26 cellular contexts compared by ENCODE assay signal in the genomic region with DNA sequence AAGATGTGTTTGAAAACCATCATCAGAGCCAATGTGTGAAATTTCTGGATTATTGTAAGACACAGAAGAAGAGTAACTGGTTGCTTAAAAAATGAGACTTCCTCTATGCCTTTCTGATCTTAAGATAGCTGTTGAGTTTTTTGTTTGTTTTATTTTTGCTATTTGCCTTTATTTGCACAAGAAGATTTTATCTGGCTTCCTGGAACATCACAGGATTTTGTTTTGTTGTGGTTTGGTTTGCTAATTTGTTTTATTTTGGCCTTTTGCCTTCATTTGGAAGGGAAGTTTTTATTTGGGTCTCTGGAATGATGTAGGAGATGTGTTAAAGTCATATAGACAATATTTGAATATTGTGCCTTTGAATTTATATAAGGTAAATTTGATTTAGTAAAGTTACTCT. TPM values are rescaled to one million over a fixed set of nuclear protein-coding genes. Genes with fewer than 3 reads are reported as not detected.
A peak's percentile ranks its signal among the peaks of the same experiment; 100 is the strongest.
DNase-seq lines count a peak whose midpoint lies in the region; ATAC-seq, FAIRE-seq and TF ChIP-seq lines count a peak whose summit lies in the region.
"Had no signal": no experiment of that assay in that cellular context is flagged by ENCODE, and none has a peak within 500 bp of the region (broad histone marks: within the 10 kb centered on the region; RNA-seq: fewer than 3 reads in every experiment).

No MANE protein-coding gene starts in this region.

- H3K9me3 Mint-ChIP-seq in activated naive CD4-positive, alpha-beta T cell treated with anti-CD3 and anti-CD28 coated beads for 36 hours = no peaks in the 10 kb centered on the region
- no peaks in the 10 kb centered on the region for H3K9me3 Mint-ChIP-seq in T-helper 1 cell treated with Interleukin-12 subunit alpha and Interleukin-12 subunit beta and Interleukin-4 antibody, amounts not matched to agents 30 μg/mL and 1 μg/mL, for 36 hours
- H3K9me3 Mint-ChIP-seq in stimulated activated memory B cell treated with anti-CD40 and anti-IgM and Interleukin-4, amounts not matched to agents 10 μg/mL and 1 μg/mL and 100 μg/mL, for 72 hours = no peaks in the 10 kb centered on the region
- H3K9me3 Mint-ChIP-seq: H9 had no signal

- no peak for TF ChIP-seq RAD21 in K562 (CRISPR knock-in tag; conservative IDR thresholded peaks at IDR 0.05 in 1 of 2, IDR thresholded peaks at IDR 0.05 in 1 of 2)

- H3K9me1 ChIP-seq in K562 (ENCODE audit: control insufficient read depth, insufficient read depth, low read length) = no peaks in the 10 kb centered on the region

- no peaks in the 10 kb centered on the region for H3K36me3 ChIP-seq in K562 (ENCODE audit: control insufficient read depth, insufficient read depth, low read length)
- H3K36me3 ChIP-seq: esophagus muscularis mucosa, suprapubic skin, uterus had no signal

- peaks cover 0 to 3% of the 10 kb centered on the region in 2 experiments; a peak in 1 of 5 replicates for H3K27me3 ChIP-seq in K562 (ENCODE audit: control insufficient read depth in 2 of 2, insufficient read depth in 2 of 2, low read length in 2 of 2)
- H3K27me3 ChIP-seq: esophagus muscularis mucosa, suprapubic skin, uterus had no signal

- POLR2A ChIA-PET in K562 (lab: Yijun Ruan, JAX) = no interaction called here

- H3K27ac ChIP-seq in K562 (ENCODE audit: extremely low read depth, low read depth, low read length) = no peak overlapping the region
- H3K27ac ChIP-seq: esophagus muscularis mucosa, suprapubic skin, uterus had no signal

- no peak overlapping the region for H2AFZ ChIP-seq in K562 (ENCODE audit: low read depth, low read length)

- no peak overlapping the region for H3K4me2 ChIP-seq in K562 (ENCODE audit: insufficient read depth, low read length)
- H3K4me2 ChIP-seq: SK-N-SH, smooth muscle cell had no signal

- ATAC-seq in K562 = no peak
- no peak for ATAC-seq in stimulated activated memory B cell treated with anti-CD40 and anti-IgM and Interleukin-4, amounts not matched to agents 10 μg/mL and 1 μg/mL and 100 μg/mL, for 72 hours
- no peak for ATAC-seq in HG02840 (IDR thresholded peaks at IDR 0.05; ENCODE audit: low FRiP score, unreplicated experiment)
- ATAC-seq: left cardiac atrium had no signal

- no peak for DNase-seq in activated naive CD4-positive, alpha-beta T cell treated with anti-CD3 and anti-CD28 coated beads for 36 hours
- DNase-seq in activated naive CD4-positive, alpha-beta T cell treated with anti-CD3 and anti-CD28 coated beads, Interleukin-2, amount 50 U/mL, for 16 hours = no peak
- no peak for DNase-seq in K562 (ENCODE audit: extremely low read depth in 1 of 4, low spot score in 3 of 4)
- no peak for DNase-seq in NCI-H2029 treated with DMSO at 0.1 percent for 48 hours (lab: John Stamatoyannopoulos, UW)
- DNase-seq in Kasumi-1 (lab: John Stamatoyannopoulos, UW) = no peak
- DNase-seq: activated CD4-positive, CD25-positive, alpha-beta regulatory T cell treated with anti-CD3 and anti-CD28 coated beads, Interleukin-2, amount 50 U/mL, for 72 hours; aorta; DMS53; H9; left cardiac atrium; NCI-H187; NCI-H446; NK-92 treated with Interleukin-12 subunit alpha and Interleukin-12 subunit beta, amount 100 ng/mL, for 24 hours; SK-N-SH; stimulated activated CD4-positive, alpha-beta T cell treated with anti-CD3 and anti-CD28 coated beads, Interleukin-4, amount 100 ng/mL, for 4 hours; uterus had no signal

- no peak for FAIRE-seq in K562 (lab: Jason Lieb, UNC)
- FAIRE-seq: GM12892, RCC 7860 had no signal

- intact Hi-C loops in activated naive CD4-positive, alpha-beta T cell treated with anti-CD3 and anti-CD28 coated beads for 36 hours (cut with micrococcal nuclease) = loop anchor here (1.0 kb wide), 1 partner anchor 13 kb away; no protein-coding TSS in a partner anchor
- intact Hi-C loops in K562 (cut with micrococcal nuclease) = loop anchor here (10.0 kb wide), 1 partner anchor 1483 kb away; no protein-coding TSS in a partner anchor

- H3K27me3 Mint-ChIP-seq in activated naive CD4-positive, alpha-beta T cell treated with anti-CD3 and anti-CD28 coated beads for 36 hours (ENCODE audit: low read depth) = no peaks in the 10 kb centered on the region
- no peaks in the 10 kb centered on the region for H3K27me3 Mint-ChIP-seq in T-helper 1 cell treated with Interleukin-12 subunit alpha and Interleukin-12 subunit beta and Interleukin-4 antibody, amounts not matched to agents 30 μg/mL and 1 μg/mL, for 36 hours (ENCODE audit: low read depth)
- H3K27me3 Mint-ChIP-seq in stimulated activated memory B cell treated with anti-CD40 and anti-IgM and Interleukin-4, amounts not matched to agents 10 μg/mL and 1 μg/mL and 100 μg/mL, for 72 hours = no peaks in the 10 kb centered on the region

- no peaks in the 10 kb centered on the region; a peak in 1 of 5 replicates for H3K4me1 ChIP-seq in K562 (replicated peaks in 1 of 2; ENCODE audit: control insufficient read depth in 2 of 2, insufficient read depth in 2 of 2, low read length in 2 of 2)
- H3K4me1 ChIP-seq: esophagus muscularis mucosa, suprapubic skin, uterus had no signal

- in situ Hi-C loops in K562 (cut with MboI) = no loop called here

- no peak for TF ChIP-seq CTCF in K562 (IDR thresholded peaks at IDR 0.05 in 2 of 3, conservative IDR thresholded peaks at IDR 0.05 in 1 of 3; ENCODE audit: insufficient read depth in 2 of 3, low read depth in 1 of 3, low read length in 3 of 3)

- TF ChIP-seq EP300 in K562 (IDR thresholded peaks at IDR 0.05; ENCODE audit: low read length) = no peak

- H3K4me1 Mint-ChIP-seq in activated naive CD4-positive, alpha-beta T cell treated with anti-CD3 and anti-CD28 coated beads for 36 hours (ENCODE audit: low read depth) = peaks cover 62% of the 10 kb centered on the region
- peaks cover 48% of the 10 kb centered on the region for H3K4me1 Mint-ChIP-seq in T-helper 1 cell treated with Interleukin-12 subunit alpha and Interleukin-12 subunit beta and Interleukin-4 antibody, amounts not matched to agents 30 μg/mL and 1 μg/mL, for 36 hours (ENCODE audit: low read depth)
- H3K4me1 Mint-ChIP-seq in stimulated activated memory B cell treated with anti-CD40 and anti-IgM and Interleukin-4, amounts not matched to agents 10 μg/mL and 1 μg/mL and 100 μg/mL, for 72 hours = peaks cover 42% of the 10 kb centered on the region
- H3K4me1 Mint-ChIP-seq: H9 had no signal

- H3K4me3 ChIP-seq in K562 = no peak overlapping the region
- H3K4me3 ChIP-seq: esophagus muscularis mucosa, smooth muscle cell, suprapubic skin, uterus had no signal

- H4K20me1 ChIP-seq in K562 (replicated peaks; ENCODE audit: control insufficient read depth, insufficient read depth, low read length) = no peaks in the 10 kb centered on the region

- H3K27ac Mint-ChIP-seq in activated naive CD4-positive, alpha-beta T cell treated with anti-CD3 and anti-CD28 coated beads for 36 hours = peak overlapping the region; percentile 100
- peak overlapping the region; percentile 89 for H3K27ac Mint-ChIP-seq in T-helper 1 cell treated with Interleukin-12 subunit alpha and Interleukin-12 subunit beta and Interleukin-4 antibody, amounts not matched to agents 30 μg/mL and 1 μg/mL, for 36 hours
- H3K27ac Mint-ChIP-seq in stimulated activated memory B cell treated with anti-CD40 and anti-IgM and Interleukin-4, amounts not matched to agents 10 μg/mL and 1 μg/mL and 100 μg/mL, for 72 hours = peak overlapping the region; percentile 91
- H3K27ac Mint-ChIP-seq: H9 had no signal

- H3K9ac ChIP-seq in K562 (ENCODE audit: insufficient read depth in 1 of 2, low read depth in 2 of 2, low read length in 2 of 2) = no peak overlapping the region
- H3K9ac ChIP-seq: SK-N-SH had no signal

- H3K9me3 ChIP-seq in K562 (replicated peaks; ENCODE audit: control insufficient read depth, insufficient read depth, low read depth, low read length) = no peaks in the 10 kb centered on the region
- H3K9me3 ChIP-seq: esophagus muscularis mucosa, SK-N-SH, suprapubic skin, uterus had no signal

- peaks cover 29% of the 10 kb centered on the region for H3K36me3 Mint-ChIP-seq in activated naive CD4-positive, alpha-beta T cell treated with anti-CD3 and anti-CD28 coated beads for 36 hours (ENCODE audit: low read depth)
- peaks cover 13% of the 10 kb centered on the region for H3K36me3 Mint-ChIP-seq in T-helper 1 cell treated with Interleukin-12 subunit alpha and Interleukin-12 subunit beta and Interleukin-4 antibody, amounts not matched to agents 30 μg/mL and 1 μg/mL, for 36 hours (ENCODE audit: low read depth)
- peaks cover 11% of the 10 kb centered on the region for H3K36me3 Mint-ChIP-seq in stimulated activated memory B cell treated with anti-CD40 and anti-IgM and Interleukin-4, amounts not matched to agents 10 μg/mL and 1 μg/mL and 100 μg/mL, for 72 hours

- TF ChIP-seq POLR2A in K562 (conservative IDR thresholded peaks at IDR 0.05) = no peak

- H3K79me2 ChIP-seq in K562 (ENCODE audit: control insufficient read depth, insufficient read depth, low read length) = no peaks in the 10 kb centered on the region

- CTCF ChIA-PET in activated naive CD4-positive, alpha-beta T cell treated with anti-CD3 and anti-CD28 coated beads for 36 hours (lab: Charles Lee) = interaction anchor here (0.9 to 3.2 kb wide), 8 partner anchors 9 to 145 kb away, joined by 3 to 15 read pairs (median 7); no protein-coding TSS in a partner anchor
- CTCF ChIA-PET in K562 (lab: Yijun Ruan, JAX; ENCODE audit: low intra/inter-chr PET ratio) = no interaction called here

- peak overlapping the region; percentile 76 for H3K4me3 Mint-ChIP-seq in activated naive CD4-positive, alpha-beta T cell treated with anti-CD3 and anti-CD28 coated beads for 36 hours
- H3K4me3 Mint-ChIP-seq in T-helper 1 cell treated with Interleukin-12 subunit alpha and Interleukin-12 subunit beta and Interleukin-4 antibody, amounts not matched to agents 30 μg/mL and 1 μg/mL, for 36 hours = peak overlapping the region; percentile 79
- H3K4me3 Mint-ChIP-seq in stimulated activated memory B cell treated with anti-CD40 and anti-IgM and Interleukin-4, amounts not matched to agents 10 μg/mL and 1 μg/mL and 100 μg/mL, for 72 hours = no peak overlapping the region
- H3K4me3 Mint-ChIP-seq: CD14-positive monocyte, H9 had no signal

- BruUV-seq in K562 (replicated peaks; lab: Mats Ljungman, UMichigan) = no TSS peak

RNA-seq across cellular contexts. Expression of gene CYTIP, which starts 3.9 kb away (rescaled TPM):
- 100 to 1,000 TPM; 599 to 610 TPM for total RNA-seq in activated naive CD4-positive, alpha-beta T cell treated with anti-CD3 and anti-CD28 coated beads for 36 hours
- 0.18 TPM in 1 of 2 replicates, not detected in the other for total RNA-seq in K562 (2011; cell fraction: chromatin; rRNA removed; ENCODE audit: low replicate concordance)
- not detected in 2 replicates for total RNA-seq in K562 (2011; cell fraction: nucleolus; rRNA removed)
- total RNA-seq in K562 (2011; cell fraction: nucleoplasm; rRNA removed) = not detected in 2 replicates
- total RNA-seq in K562 (2014; rRNA removed) (0.12 TPM in 1 of 2 replicates, not detected in the other), K562 (2014; rRNA removed; fragmentation: Illumina TruSeq; extraction: Trizol) (0.16 and 0.29 TPM in 2 replicates), K562 (2015; rRNA removed; fragmentation: Illumina TruSeq; extraction: Trizol) (0.23 and 0.33 TPM in 2 replicates), K562 (2021) (0.33 and 0.42 TPM in 2 replicates)
- polyA plus RNA-seq in K562 (2011; rRNA removed) (0.08 and 0.13 TPM in 2 replicates), K562 (2014; fragmentation: Illumina TruSeq; extraction: Trizol) (0.12 and 0.24 TPM in 2 replicates), K562 (2014; fragmentation: Nextera tagmentation; extraction: Ambion mirVana) (under 1 TPM; 0.10 to 0.35 TPM), K562 (2014; rRNA removed) (0.03 and 0.22 TPM in 2 replicates)
- 0.03 and 0.10 TPM in 2 replicates for polyA plus RNA-seq in K562 (2011; cell fraction: cytosol; rRNA removed)
- 0.31 and 0.34 TPM in 2 replicates for polyA plus RNA-seq in K562 (2011; cell fraction: nucleus; rRNA removed)
- 0.36 and 0.57 TPM in 2 replicates for polyA plus RNA-seq in K562 (2012)
- 0.27 and 0.42 TPM in 2 replicates for polyA minus RNA-seq in K562 (2011; rRNA and poly(A)+ RNA removed)
- polyA minus RNA-seq in K562 (2011; cell fraction: cytosol; rRNA and poly(A)+ RNA removed) = not detected in 2 replicates
- not detected in 2 replicates for polyA minus RNA-seq in K562 (2011; cell fraction: nucleus; rRNA and poly(A)+ RNA removed)
- total RNA-seq: smooth muscle cell had no signal
- polyA plus RNA-seq: AG04450, SK-N-SH, smooth muscle cell had no signal

Comparison
In these comparisons a context has a peak if more than half of its experiments do, and no peak if none do; other contexts are left out.
1. RNA of gene CYTIP, which starts 3.9 kb away (total RNA-seq): 599 to 610 TPM in activated naive CD4-positive, alpha-beta T cell treated with anti-CD3 and anti-CD28 coated beads for 36 hours; 0.12 to 0.42 TPM in K562; every median in the first group is over 100 times any median in the second.
2. Peak in every context shown above with its lines, with median percentiles within 50 percentile points of each other: H3K27ac Mint-ChIP-seq.